1 cellular context compared by ENCODE assay signal in the genomic region with DNA sequence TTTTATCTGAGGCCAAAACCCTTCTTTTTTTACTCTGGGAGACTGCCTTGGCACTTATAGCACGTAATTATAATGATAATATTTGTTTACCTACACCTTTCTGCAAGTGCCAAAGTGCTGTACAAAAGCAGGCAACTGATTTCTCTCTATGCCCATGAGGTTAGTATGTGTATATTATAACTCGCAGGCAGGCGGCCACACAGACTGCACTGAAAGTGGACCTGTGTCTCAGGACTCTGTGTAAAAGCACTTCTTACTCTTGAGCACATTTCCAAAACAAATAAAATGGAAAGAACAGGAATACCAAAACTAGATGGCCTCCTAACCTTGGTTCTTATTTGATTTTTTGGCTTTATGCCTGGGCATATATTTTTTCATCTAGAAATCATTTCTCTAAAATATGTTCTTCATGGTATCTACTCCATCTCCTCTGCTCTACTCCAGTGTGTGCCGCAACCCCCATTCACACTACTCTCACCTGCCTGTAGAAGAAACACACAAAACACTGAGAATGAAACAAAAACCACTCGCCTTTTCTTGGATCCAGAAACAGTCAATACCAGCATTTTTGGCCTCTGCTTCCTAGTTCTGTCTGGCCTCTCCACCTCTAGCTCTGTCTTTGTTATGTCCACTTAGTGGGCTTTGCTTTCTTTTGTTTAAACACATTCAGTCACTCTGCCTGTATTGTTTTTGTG.
TF ChIP-seq lines count a peak whose summit lies in the region.

No MANE protein-coding gene starts in this region.

TF ChIP-seq in GM12878, 131 proteins besides CTCF, POLR2A, EP300 and RAD21 (continued from another document):
- TF ChIP-seq, protein P1, sequence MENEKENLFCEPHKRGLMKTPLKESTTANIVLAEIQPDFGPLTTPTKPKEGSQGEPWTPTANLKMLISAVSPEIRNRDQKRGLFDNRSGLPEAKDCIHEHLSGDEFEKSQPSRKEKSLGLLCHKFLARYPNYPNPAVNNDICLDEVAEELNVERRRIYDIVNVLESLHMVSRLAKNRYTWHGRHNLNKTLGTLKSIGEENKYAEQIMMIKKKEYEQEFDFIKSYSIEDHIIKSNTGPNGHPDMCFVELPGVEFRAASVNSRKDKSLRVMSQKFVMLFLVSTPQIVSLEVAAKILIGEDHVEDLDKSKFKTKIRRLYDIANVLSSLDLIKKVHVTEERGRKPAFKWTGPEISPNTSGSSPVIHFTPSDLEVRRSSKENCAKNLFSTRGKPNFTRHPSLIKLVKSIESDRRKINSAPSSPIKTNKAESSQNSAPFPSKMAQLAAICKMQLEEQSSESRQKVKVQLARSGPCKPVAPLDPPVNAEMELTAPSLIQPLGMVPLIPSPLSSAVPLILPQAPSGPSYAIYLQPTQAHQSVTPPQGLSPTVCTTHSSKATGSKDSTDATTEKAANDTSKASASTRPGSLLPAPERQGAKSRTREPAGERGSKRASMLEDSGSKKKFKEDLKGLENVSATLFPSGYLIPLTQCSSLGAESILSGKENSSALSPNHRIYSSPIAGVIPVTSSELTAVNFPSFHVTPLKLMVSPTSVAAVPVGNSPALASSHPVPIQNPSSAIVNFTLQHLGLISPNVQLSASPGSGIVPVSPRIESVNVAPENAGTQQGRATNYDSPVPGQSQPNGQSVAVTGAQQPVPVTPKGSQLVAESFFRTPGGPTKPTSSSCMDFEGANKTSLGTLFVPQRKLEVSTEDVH (IDR thresholded peaks at IDR 0.05; ENCODE audit: low read depth, partially characterized antibody): no peak
- TF ChIP-seq KAT2A (conservative IDR thresholded peaks at IDR 0.05; ENCODE audit: control insufficient read depth, low read depth, low read length): no peak
- TF ChIP-seq, protein P2, sequence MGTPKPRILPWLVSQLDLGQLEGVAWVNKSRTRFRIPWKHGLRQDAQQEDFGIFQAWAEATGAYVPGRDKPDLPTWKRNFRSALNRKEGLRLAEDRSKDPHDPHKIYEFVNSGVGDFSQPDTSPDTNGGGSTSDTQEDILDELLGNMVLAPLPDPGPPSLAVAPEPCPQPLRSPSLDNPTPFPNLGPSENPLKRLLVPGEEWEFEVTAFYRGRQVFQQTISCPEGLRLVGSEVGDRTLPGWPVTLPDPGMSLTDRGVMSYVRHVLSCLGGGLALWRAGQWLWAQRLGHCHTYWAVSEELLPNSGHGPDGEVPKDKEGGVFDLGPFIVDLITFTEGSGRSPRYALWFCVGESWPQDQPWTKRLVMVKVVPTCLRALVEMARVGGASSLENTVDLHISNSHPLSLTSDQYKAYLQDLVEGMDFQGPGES (IDR thresholded peaks at IDR 0.05): no peak
- TF ChIP-seq, protein P3, sequence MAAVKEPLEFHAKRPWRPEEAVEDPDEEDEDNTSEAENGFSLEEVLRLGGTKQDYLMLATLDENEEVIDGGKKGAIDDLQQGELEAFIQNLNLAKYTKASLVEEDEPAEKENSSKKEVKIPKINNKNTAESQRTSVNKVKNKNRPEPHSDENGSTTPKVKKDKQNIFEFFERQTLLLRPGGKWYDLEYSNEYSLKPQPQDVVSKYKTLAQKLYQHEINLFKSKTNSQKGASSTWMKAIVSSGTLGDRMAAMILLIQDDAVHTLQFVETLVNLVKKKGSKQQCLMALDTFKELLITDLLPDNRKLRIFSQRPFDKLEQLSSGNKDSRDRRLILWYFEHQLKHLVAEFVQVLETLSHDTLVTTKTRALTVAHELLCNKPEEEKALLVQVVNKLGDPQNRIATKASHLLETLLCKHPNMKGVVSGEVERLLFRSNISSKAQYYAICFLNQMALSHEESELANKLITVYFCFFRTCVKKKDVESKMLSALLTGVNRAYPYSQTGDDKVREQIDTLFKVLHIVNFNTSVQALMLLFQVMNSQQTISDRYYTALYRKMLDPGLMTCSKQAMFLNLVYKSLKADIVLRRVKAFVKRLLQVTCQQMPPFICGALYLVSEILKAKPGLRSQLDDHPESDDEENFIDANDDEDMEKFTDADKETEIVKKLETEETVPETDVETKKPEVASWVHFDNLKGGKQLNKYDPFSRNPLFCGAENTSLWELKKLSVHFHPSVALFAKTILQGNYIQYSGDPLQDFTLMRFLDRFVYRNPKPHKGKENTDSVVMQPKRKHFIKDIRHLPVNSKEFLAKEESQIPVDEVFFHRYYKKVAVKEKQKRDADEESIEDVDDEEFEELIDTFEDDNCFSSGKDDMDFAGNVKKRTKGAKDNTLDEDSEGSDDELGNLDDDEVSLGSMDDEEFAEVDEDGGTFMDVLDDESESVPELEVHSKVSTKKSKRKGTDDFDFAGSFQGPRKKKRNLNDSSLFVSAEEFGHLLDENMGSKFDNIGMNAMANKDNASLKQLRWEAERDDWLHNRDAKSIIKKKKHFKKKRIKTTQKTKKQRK (IDR thresholded peaks at IDR 0.05; ENCODE audit: low read depth, low read length): no peak
- no peak for TF ChIP-seq TBL1XR1 (IDR thresholded peaks at IDR 0.05; ENCODE audit: low read depth, low read length)
- TF ChIP-seq, protein P4, sequence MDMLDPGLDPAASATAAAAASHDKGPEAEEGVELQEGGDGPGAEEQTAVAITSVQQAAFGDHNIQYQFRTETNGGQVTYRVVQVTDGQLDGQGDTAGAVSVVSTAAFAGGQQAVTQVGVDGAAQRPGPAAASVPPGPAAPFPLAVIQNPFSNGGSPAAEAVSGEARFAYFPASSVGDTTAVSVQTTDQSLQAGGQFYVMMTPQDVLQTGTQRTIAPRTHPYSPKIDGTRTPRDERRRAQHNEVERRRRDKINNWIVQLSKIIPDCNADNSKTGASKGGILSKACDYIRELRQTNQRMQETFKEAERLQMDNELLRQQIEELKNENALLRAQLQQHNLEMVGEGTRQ (IDR thresholded peaks at IDR 0.05; ENCODE audit: borderline replicate concordance, low read depth, low read length): no peak
- no peak for TF ChIP-seq BRCA1 (IDR thresholded peaks at IDR 0.05; ENCODE audit: low read depth, low read length)
- TF ChIP-seq, protein P5, sequence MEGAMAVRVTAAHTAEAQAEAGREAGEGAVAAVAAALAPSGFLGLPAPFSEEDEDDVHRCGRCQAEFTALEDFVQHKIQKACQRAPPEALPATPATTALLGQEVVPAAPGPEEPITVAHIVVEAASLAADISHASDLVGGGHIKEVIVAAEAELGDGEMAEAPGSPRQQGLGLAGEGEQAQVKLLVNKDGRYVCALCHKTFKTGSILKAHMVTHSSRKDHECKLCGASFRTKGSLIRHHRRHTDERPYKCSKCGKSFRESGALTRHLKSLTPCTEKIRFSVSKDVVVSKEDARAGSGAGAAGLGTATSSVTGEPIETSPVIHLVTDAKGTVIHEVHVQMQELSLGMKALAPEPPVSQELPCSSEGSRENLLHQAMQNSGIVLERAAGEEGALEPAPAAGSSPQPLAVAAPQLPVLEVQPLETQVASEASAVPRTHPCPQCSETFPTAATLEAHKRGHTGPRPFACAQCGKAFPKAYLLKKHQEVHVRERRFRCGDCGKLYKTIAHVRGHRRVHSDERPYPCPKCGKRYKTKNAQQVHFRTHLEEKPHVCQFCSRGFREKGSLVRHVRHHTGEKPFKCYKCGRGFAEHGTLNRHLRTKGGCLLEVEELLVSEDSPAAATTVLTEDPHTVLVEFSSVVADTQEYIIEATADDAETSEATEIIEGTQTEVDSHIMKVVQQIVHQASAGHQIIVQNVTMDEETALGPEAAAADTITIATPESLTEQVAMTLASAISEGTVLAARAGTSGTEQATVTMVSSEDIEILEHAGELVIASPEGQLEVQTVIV (IDR thresholded peaks at IDR 0.05; ENCODE audit: borderline replicate concordance, partially characterized antibody): no peak
- TF ChIP-seq, protein P6, sequence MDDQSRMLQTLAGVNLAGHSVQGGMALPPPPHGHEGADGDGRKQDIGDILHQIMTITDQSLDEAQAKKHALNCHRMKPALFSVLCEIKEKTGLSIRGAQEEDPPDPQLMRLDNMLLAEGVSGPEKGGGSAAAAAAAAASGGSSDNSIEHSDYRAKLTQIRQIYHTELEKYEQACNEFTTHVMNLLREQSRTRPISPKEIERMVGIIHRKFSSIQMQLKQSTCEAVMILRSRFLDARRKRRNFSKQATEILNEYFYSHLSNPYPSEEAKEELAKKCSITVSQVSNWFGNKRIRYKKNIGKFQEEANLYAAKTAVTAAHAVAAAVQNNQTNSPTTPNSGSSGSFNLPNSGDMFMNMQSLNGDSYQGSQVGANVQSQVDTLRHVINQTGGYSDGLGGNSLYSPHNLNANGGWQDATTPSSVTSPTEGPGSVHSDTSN (IDR thresholded peaks at IDR 0.05; ENCODE audit: insufficient replicate concordance, low read depth, low read length): no peak
